28 cellular contexts compared by ENCODE assay signal in genomic region chr14:21197418-21198205, GRCh38. TPM values are rescaled to one million over a fixed set of nuclear protein-coding genes. Genes with fewer than 3 reads are reported as not detected.
DNase-seq lines count a peak whose midpoint lies in the region; ATAC-seq and TF ChIP-seq lines count a peak whose summit lies in the region.
"Had no signal": no experiment of that assay in that cellular context is flagged by ENCODE, and none has a peak within 500 bp of the region (broad histone marks: within the 10 kb centered on the region; RNA-seq: fewer than 3 reads in every experiment).

No MANE protein-coding gene starts in this region.

- no peaks in the 10 kb centered on the region for H3K79me2 ChIP-seq in PC-3 (ENCODE audit: low read length)
- H3K79me2 ChIP-seq: parathyroid adenoma had no signal

- no peak overlapping the region for H3K9ac ChIP-seq in PC-3 (ENCODE audit: low read length)
- H3K9ac ChIP-seq: parathyroid adenoma had no signal

- no peaks in the 10 kb centered on the region for H3K4me1 ChIP-seq in PC-3 (ENCODE audit: insufficient read depth, low read length)
- H3K4me1 ChIP-seq: body of pancreas, HAP-1, parathyroid adenoma, right atrium auricular region, upper lobe of right lung had no signal

- DNase-seq in natural killer cell (no peak), PC-3 (no peak), NCI-H524 treated with DMSO at 0.1 percent for 48 hours (lab: John Stamatoyannopoulos, UW) (no peak), germinal center (ENCODE audit: low spot score) (no peak), left ventricle myocardium superior (no peak)
- no peak for DNase-seq in natural killer cell treated with Interleukin-12 subunit alpha and Interleukin-12 subunit beta and Interleukin-15 and Interleukin-18, amount 100 ng/mL, for 72 hours (ENCODE audit: low spot score)
- no peak for DNase-seq in effector memory CD8-positive, alpha-beta T cell
- DNase-seq: activated CD4-positive, alpha-beta T cell treated with anti-CD3 and anti-CD28 coated beads for 36 hours; body of pancreas; C1 segment of cervical spinal cord; DND-41; head of caudate nucleus; KBM-7; kidney; MM.1S; NCI-H2081; NCI-H82; RPMI8226; spleen; upper lobe of right lung had no signal

- H3K4me2 ChIP-seq in PC-3 (ENCODE audit: low read length) = no peak overlapping the region

- ATAC-seq in natural killer cell = no peak
- ATAC-seq in natural killer cell treated with Interleukin-12 subunit alpha and Interleukin-12 subunit beta and Interleukin-15 and Interleukin-18, amount 100 ng/mL, for 72 hours = no peak
- no peak for ATAC-seq in PC-3
- ATAC-seq in effector memory CD8-positive, alpha-beta T cell (replicated peaks) = no peak
- ATAC-seq in left ventricle myocardium superior = no peak
- ATAC-seq: activated CD4-positive, alpha-beta T cell treated with anti-CD3 and anti-CD28 coated beads for 36 hours; body of pancreas; upper lobe of right lung had no signal

- no peak overlapping the region for H3K4me3 Mint-ChIP-seq in natural killer cell
- H3K4me3 Mint-ChIP-seq in natural killer cell treated with Interleukin-12 subunit alpha and Interleukin-12 subunit beta and Interleukin-15 and Interleukin-18, amount 100 ng/mL, for 72 hours = no peak overlapping the region
- no peak overlapping the region for H3K4me3 Mint-ChIP-seq in effector memory CD8-positive, alpha-beta T cell
- H3K4me3 Mint-ChIP-seq: activated CD4-positive, alpha-beta T cell treated with anti-CD3 and anti-CD28 coated beads for 36 hours; activated T-helper 1 cell treated with anti-CD3 and anti-CD28 coated beads, Interleukin-12 subunit alpha, Interleukin-12 subunit beta, Interleukin-2, Interleukin-4 antibody, amounts not matched to agents 30 ng/mL and 10 ng/mL and 1 ng/mL, durations not matched to agents 14 hours and 24 hours and 36 hours; nephron had no signal

- H3K27ac Mint-ChIP-seq in natural killer cell = peak overlapping the region; percentile 32 to 56
- no peak overlapping the region for H3K27ac Mint-ChIP-seq in natural killer cell treated with Interleukin-12 subunit alpha and Interleukin-12 subunit beta and Interleukin-15 and Interleukin-18, amount 100 ng/mL, for 72 hours
- H3K27ac Mint-ChIP-seq in effector memory CD8-positive, alpha-beta T cell = peak overlapping the region; percentile 47 to 77
- H3K27ac Mint-ChIP-seq: activated CD4-positive, alpha-beta T cell treated with anti-CD3 and anti-CD28 coated beads for 36 hours; activated T-helper 1 cell treated with anti-CD3 and anti-CD28 coated beads, Interleukin-12 subunit alpha, Interleukin-12 subunit beta, Interleukin-2, Interleukin-4 antibody, amounts not matched to agents 30 ng/mL and 10 ng/mL and 1 ng/mL, durations not matched to agents 14 hours and 24 hours and 36 hours; nephron had no signal

- intact Hi-C loops in natural killer cell (cut with micrococcal nuclease) (no loop called here), PC-3 (cut with micrococcal nuclease) (no loop called here), left ventricle myocardium superior (cut with micrococcal nuclease) (no loop called here)

- H3K36me3 Mint-ChIP-seq in natural killer cell = no peaks in the 10 kb centered on the region
- H3K36me3 Mint-ChIP-seq in natural killer cell treated with Interleukin-12 subunit alpha and Interleukin-12 subunit beta and Interleukin-15 and Interleukin-18, amount 100 ng/mL, for 72 hours = peaks cover 3% of the 10 kb centered on the region
- H3K36me3 Mint-ChIP-seq in effector memory CD8-positive, alpha-beta T cell (ENCODE audit: insufficient read depth) = peaks cover 20% of the 10 kb centered on the region

- POLR2A ChIA-PET in PC-3 (lab: Charles Lee; ENCODE audit: unreplicated experiment) = no interaction called here

- H3K4me3 ChIP-seq in PC-3 (ENCODE audit: low read length) = no peak overlapping the region
- H3K4me3 ChIP-seq: body of pancreas, HAP-1, right atrium auricular region, spleen, upper lobe of right lung had no signal

- H3K36me3 ChIP-seq in PC-3 (ENCODE audit: low read depth, low read length) = no peaks in the 10 kb centered on the region
- H3K36me3 ChIP-seq: HAP-1, upper lobe of right lung had no signal

- H3K9me3 Mint-ChIP-seq in natural killer cell = no peaks in the 10 kb centered on the region
- no peaks in the 10 kb centered on the region for H3K9me3 Mint-ChIP-seq in natural killer cell treated with Interleukin-12 subunit alpha and Interleukin-12 subunit beta and Interleukin-15 and Interleukin-18, amount 100 ng/mL, for 72 hours
- H3K9me3 Mint-ChIP-seq in effector memory CD8-positive, alpha-beta T cell = no peaks in the 10 kb centered on the region

- no peaks in the 10 kb centered on the region for H4K20me1 ChIP-seq in PC-3 (ENCODE audit: low read length)

- peaks cover 6% of the 10 kb centered on the region for H3F3A ChIP-seq in PC-3 (ENCODE audit: low read length, unreplicated experiment)

- H3K27me3 Mint-ChIP-seq in natural killer cell (ENCODE audit: low read depth in 2 of 2) = no peaks in the 10 kb centered on the region
- H3K27me3 Mint-ChIP-seq in natural killer cell treated with Interleukin-12 subunit alpha and Interleukin-12 subunit beta and Interleukin-15 and Interleukin-18, amount 100 ng/mL, for 72 hours = no peaks in the 10 kb centered on the region
- no peaks in the 10 kb centered on the region for H3K27me3 Mint-ChIP-seq in effector memory CD8-positive, alpha-beta T cell
- H3K27me3 Mint-ChIP-seq: activated CD4-positive, alpha-beta T cell treated with anti-CD3 and anti-CD28 coated beads for 36 hours had no signal

- H3K27me3 ChIP-seq in PC-3 (ENCODE audit: low read length) = no peaks in the 10 kb centered on the region
- H3K27me3 ChIP-seq: body of pancreas, right atrium auricular region, spleen, upper lobe of right lung had no signal

- peaks cover 11% of the 10 kb centered on the region; the same call in 1 of the 2 replicates for H3K9me3 ChIP-seq in PC-3 (ENCODE audit: low read length)
- H3K9me3 ChIP-seq: body of pancreas, HAP-1, upper lobe of right lung had no signal

- TF ChIP-seq CTCF in natural killer cell (IDR thresholded peaks at IDR 0.05) = no peak
- TF ChIP-seq CTCF in PC-3 (conservative IDR thresholded peaks at IDR 0.05; ENCODE audit: low read depth, low read length) = no peak

- CTCF ChIA-PET in PC-3 (lab: Charles Lee) = no interaction called here

- no peak overlapping the region for H3K27ac ChIP-seq in PC-3 (ENCODE audit: low read length)
- H3K27ac ChIP-seq: body of pancreas, parathyroid adenoma, right atrium auricular region, spleen, upper lobe of right lung had no signal

- TSS peak; percentile 1 for BruUV-seq in PC-3 (replicated peaks; lab: Mats Ljungman, UMichigan)

- H3K9me2 ChIP-seq in PC-3 (replicated peaks; ENCODE audit: low read length) = no peaks in the 10 kb centered on the region

- H2AFZ ChIP-seq in PC-3 (ENCODE audit: low read length) = no peak overlapping the region
- H2AFZ ChIP-seq: parathyroid adenoma had no signal

- peaks cover 12 to 27% of the 10 kb centered on the region in 2 donors for H3K4me1 Mint-ChIP-seq in natural killer cell
- H3K4me1 Mint-ChIP-seq in natural killer cell treated with Interleukin-12 subunit alpha and Interleukin-12 subunit beta and Interleukin-15 and Interleukin-18, amount 100 ng/mL, for 72 hours (ENCODE audit: low read depth in 2 of 2) = peaks cover 11 to 29% of the 10 kb centered on the region in 2 donors
- peaks cover 2 to 11% of the 10 kb centered on the region in 2 donors for H3K4me1 Mint-ChIP-seq in effector memory CD8-positive, alpha-beta T cell (ENCODE audit: low read depth in 2 of 2)
- H3K4me1 Mint-ChIP-seq: nephron had no signal

RNA-seq across cellular contexts. Expression of gene OR5AU1, which starts 41.7 kb away (rescaled TPM):
- total RNA-seq in natural killer cell = not detected
- total RNA-seq in natural killer cell treated with Interleukin-12 subunit alpha and Interleukin-12 subunit beta and Interleukin-15 and Interleukin-18, amount 100 ng/mL, for 72 hours = not detected
- not detected in 2 replicates for total RNA-seq in PC-3 (2014; rRNA removed)
- not detected for total RNA-seq in left ventricle myocardium superior
- total RNA-seq: activated T-helper 1 cell treated with anti-CD3 and anti-CD28 coated beads, Interleukin-12 subunit alpha, Interleukin-12 subunit beta, Interleukin-2, Interleukin-4 antibody, amounts not matched to agents 30 ng/mL and 10 ng/mL and 1 ng/mL, durations not matched to agents 14 hours and 24 hours and 36 hours; body of pancreas; chondrocyte; kidney; right atrium auricular region; SK-MEL-5; spleen; T-helper 1 cell treated with Interleukin-12 subunit alpha and Interleukin-12 subunit beta and Interleukin-4 antibody, amounts not matched to agents 30 ng/mL and 1 ng/mL, for 36 hours; upper lobe of right lung had no signal

Comparison
In these comparisons a context has a peak if more than half of its experiments do, and no peak if none do; other contexts are left out.
1. H3K27ac Mint-ChIP-seq: peak in natural killer cell (2 of 2) and effector memory CD8-positive, alpha-beta T cell (2 of 2); none in natural killer cell treated with Interleukin-12 subunit alpha and Interleukin-12 subunit beta and Interleukin-15 and Interleukin-18, amount 100 ng/mL, for 72 hours (0 of 2).